Comparison of ENCODE assay signal across 23 cellular contexts in genomic region chr2:132849118-132849517, GRCh38.
A peak's percentile ranks its signal among the peaks of the same experiment; 100 is the strongest.
DNase-seq lines count a peak whose midpoint lies in the region; ATAC-seq and TF ChIP-seq lines count a peak whose summit lies in the region.
"Had no signal": no experiment of that assay in that cellular context is flagged by ENCODE, and none has a peak within 500 bp of the region (broad histone marks: within the 10 kb centered on the region; RNA-seq: fewer than 3 reads in every experiment).

No MANE protein-coding gene starts in this region.

- no peaks in the 10 kb centered on the region for H3K36me3 Mint-ChIP-seq in activated naive CD4-positive, alpha-beta T cell treated with anti-CD3 and anti-CD28 coated beads, Interleukin-2, amount 50 U/mL, for 72 hours
- H3K36me3 Mint-ChIP-seq: activated naive CD4-positive, alpha-beta T cell treated with anti-CD3 and anti-CD28 coated beads, Interleukin-2, amount 10 ng/mL, durations not matched to agents 7 days and 5 days had no signal

- H3K27ac Mint-ChIP-seq in activated naive CD4-positive, alpha-beta T cell treated with anti-CD3 and anti-CD28 coated beads, Interleukin-2, amount 50 U/mL, for 72 hours = no peak overlapping the region
- H3K27ac Mint-ChIP-seq: activated CD4-positive, alpha-beta T cell treated with anti-CD3 and anti-CD28 coated beads for 36 hours; activated naive CD4-positive, alpha-beta T cell treated with anti-CD3 and anti-CD28 coated beads, Interleukin-2, amount 10 ng/mL, durations not matched to agents 7 days and 5 days had no signal

- no peak overlapping the region for H3K27ac ChIP-seq in A673 (ENCODE audit: low read depth, low read length, poor library complexity, severe bottlenecking)
- no peak overlapping the region for H3K27ac ChIP-seq in RWPE1
- H3K27ac ChIP-seq: C4-2B, neutrophil, tibial artery had no signal

- no peaks in the 10 kb centered on the region for H3K9me3 Mint-ChIP-seq in activated naive CD4-positive, alpha-beta T cell treated with anti-CD3 and anti-CD28 coated beads, Interleukin-2, amount 50 U/mL, for 72 hours
- H3K9me3 Mint-ChIP-seq: activated naive CD4-positive, alpha-beta T cell treated with anti-CD3 and anti-CD28 coated beads, Interleukin-2, amount 10 ng/mL, durations not matched to agents 7 days and 5 days had no signal

- TF ChIP-seq CTCF in A673 (conservative IDR thresholded peaks at IDR 0.05; ENCODE audit: low read depth, low read length) (no peak), RWPE1 (conservative IDR thresholded peaks at IDR 0.05; ENCODE audit: low read depth) (no peak)

- H3K9me3 ChIP-seq in A673 (ENCODE audit: low read depth, low read length, poor library complexity, severe bottlenecking) = no peaks in the 10 kb centered on the region
- H3K9me3 ChIP-seq: neutrophil, tibial artery had no signal

- peaks cover 11% of the 10 kb centered on the region for H3K4me1 ChIP-seq in A673 (ENCODE audit: insufficient read depth, low read length, poor library complexity, severe bottlenecking)
- H3K4me1 ChIP-seq: tibial artery had no signal

- H3K4me3 ChIP-seq in A673 (ENCODE audit: low read depth, low read length, poor library complexity, severe bottlenecking) = no peak overlapping the region
- H3K4me3 ChIP-seq: lung, tibial artery had no signal

- BruUV-seq in A673 (replicated peaks; lab: Mats Ljungman, UMichigan) = no TSS peak

- intact Hi-C loops in A673 (cut with micrococcal nuclease; ENCODE audit: unreplicated experiment) = no loop called here

- CTCF ChIA-PET in A673 (lab: Charles Lee) = no interaction called here
- CTCF ChIA-PET in RWPE1 (lab: Yijun Ruan, JAX) = no interaction called here

- DNase-seq in A673 (ENCODE audit: low spot score) (peak; percentile 26), GM04504 (ENCODE audit: low read depth) (peak; percentile 3), amniotic epithelial cell (ENCODE audit: low read depth) (peak; percentile 68), iris pigment epithelial cell (ENCODE audit: low read depth) (peak; percentile 22), RWPE1 (ENCODE audit: low spot score) (no peak)
- no peak for DNase-seq in activated naive CD4-positive, alpha-beta T cell treated with anti-CD3 and anti-CD28 coated beads, Interleukin-2, amount 50 U/mL, for 72 hours (ENCODE audit: low spot score in 2 of 2)
- DNase-seq: activated CD4-positive, alpha-beta T cell treated with anti-CD3 and anti-CD28 coated beads for 36 hours; activated naive CD4-positive, alpha-beta T cell treated with anti-CD3 and anti-CD28 coated beads, Interleukin-2, amount 10 ng/mL, durations not matched to agents 7 days and 5 days; activated T-cell treated with anti-CD3 and anti-CD28 coated beads, Interleukin-2, amount 50 U/mL, for 48 hours; aorta; effector CD4-positive, alpha-beta T cell; Kasumi-1; kidney glomerular epithelial cell; NCI-H1048; NCI-H187 treated with DMSO at 0.1 percent for 48 hours; stimulated activated CD4-positive, alpha-beta T cell treated with anti-CD3 and anti-CD28 coated beads, Interleukin-4, amount 100 ng/mL, for 24 hours; stimulated activated naive CD4-positive, alpha-beta T cell treated with Interleukin-2 at 50 U/mL for 16 hours; tibial artery had no signal

- no peaks in the 10 kb centered on the region for H3K27me3 ChIP-seq in A673 (replicated peaks; ENCODE audit: insufficient read depth, low read depth, low read length, poor library complexity)
- H3K27me3 ChIP-seq: neutrophil, tibial artery had no signal

- POLR2A ChIA-PET in A673 (lab: Charles Lee; ENCODE audit: low non-redundant PET) = no interaction called here
- POLR2A ChIA-PET in RWPE1 (lab: Yijun Ruan, JAX; ENCODE audit: low non-redundant PET) = no interaction called here

- ATAC-seq in HG03432 (IDR thresholded peaks at IDR 0.05; ENCODE audit: unreplicated experiment) (no peak), GM18519 (IDR thresholded peaks at IDR 0.05; ENCODE audit: low FRiP score, unreplicated experiment) (no peak)
- ATAC-seq in activated naive CD4-positive, alpha-beta T cell treated with anti-CD3 and anti-CD28 coated beads, Interleukin-2, amount 50 U/mL, for 72 hours = no peak
- ATAC-seq: activated CD4-positive, alpha-beta T cell treated with anti-CD3 and anti-CD28 coated beads for 36 hours had no signal

- H3K36me3 ChIP-seq in A673 (ENCODE audit: insufficient read depth, low read length, poor library complexity, severe bottlenecking) = no peaks in the 10 kb centered on the region
- H3K36me3 ChIP-seq: neutrophil, tibial artery had no signal

Comparison
In these comparisons a context has a peak if more than half of its experiments do, and no peak if none do; other contexts are left out.
1. DNase-seq: peak in A673 (single experiment), GM04504 (single experiment), amniotic epithelial cell (single experiment) and iris pigment epithelial cell (single experiment); none in RWPE1 (single experiment) and activated naive CD4-positive, alpha-beta T cell treated with anti-CD3 and anti-CD28 coated beads, Interleukin-2, amount 50 U/mL, for 72 hours (0 of 2).